Comparison of ENCODE assay signal across 19 cellular contexts in genomic region chr16:14458576-14458975, GRCh38.
"Had no signal": no experiment of that assay in that cellular context is flagged by ENCODE, and none has a peak within 500 bp of the region (broad histone marks: within the 10 kb centered on the region; RNA-seq: fewer than 3 reads in every experiment).

No MANE protein-coding gene starts in this region.

- DNase-seq: activated CD4-positive, alpha-beta T cell treated with anti-CD3 and anti-CD28 coated beads for 36 hours; activated CD8-positive, alpha-beta T cell treated with anti-CD3 and anti-CD28 coated beads for 36 hours; activated naive CD4-positive, alpha-beta T cell treated with Interleukin-2 at 50 U/mL for 16 hours; activated naive CD8-positive, alpha-beta T cell treated with anti-CD3 and anti-CD28 coated beads, Interleukin-2, amount 10 ng/mL, durations not matched to agents 7 days and 5 days; activated T-cell treated with anti-CD3 and anti-CD28 coated beads, Interleukin-2, amount 50 U/mL, for 1 hour; amygdala; body of pancreas; caudate nucleus; dorsolateral prefrontal cortex; foreskin fibroblast; glutamatergic neuron; hippocampal formation; left ventricle myocardium superior; mucosa of descending colon; naive B cell; pancreas; stimulated activated naive B cell treated with anti-CD40 and anti-IgM and Interleukin-4, amounts not matched to agents 10 μg/mL and 1 μg/mL and 100 μg/mL, for 72 hours had no signal

- H3K4me3 ChIP-seq: body of pancreas, dorsolateral prefrontal cortex, mucosa of descending colon, pancreas had no signal

- H3K27ac Mint-ChIP-seq: activated CD4-positive, alpha-beta T cell treated with anti-CD3 and anti-CD28 coated beads for 36 hours; activated CD8-positive, alpha-beta T cell treated with anti-CD3 and anti-CD28 coated beads for 36 hours; activated naive CD8-positive, alpha-beta T cell treated with anti-CD3 and anti-CD28 coated beads, Interleukin-2, amount 10 ng/mL, durations not matched to agents 7 days and 5 days; activated T-helper 2 cell treated with anti-CD3 and anti-CD28 coated beads, Interferon-gamma antibody, Interleukin-2, Interleukin-4, amounts not matched to agents 10 μg/mL and 5 μg/mL and 100 μg/mL, durations not matched to agents 14 hours and 24 hours and 36 hours; stimulated activated naive B cell treated with anti-CD40 and anti-IgM and Interleukin-4, amounts not matched to agents 10 μg/mL and 1 μg/mL and 100 μg/mL, for 72 hours had no signal

- H3K4me1 ChIP-seq: body of pancreas, pancreas had no signal

- H3K36me3 ChIP-seq: pancreas had no signal

- H3K27me3 Mint-ChIP-seq: activated CD4-positive, alpha-beta T cell treated with anti-CD3 and anti-CD28 coated beads for 36 hours; activated CD8-positive, alpha-beta T cell treated with anti-CD3 and anti-CD28 coated beads for 36 hours; activated naive CD8-positive, alpha-beta T cell treated with anti-CD3 and anti-CD28 coated beads, Interleukin-2, amount 10 ng/mL, durations not matched to agents 7 days and 5 days; naive B cell; stimulated activated naive B cell treated with anti-CD40 and anti-IgM and Interleukin-4, amounts not matched to agents 10 μg/mL and 1 μg/mL and 100 μg/mL, for 72 hours had no signal

- H3K9me3 ChIP-seq: body of pancreas, mucosa of descending colon, pancreas had no signal

- ATAC-seq: activated CD4-positive, alpha-beta T cell treated with anti-CD3 and anti-CD28 coated beads for 36 hours; activated CD8-positive, alpha-beta T cell treated with anti-CD3 and anti-CD28 coated beads for 36 hours; body of pancreas; left ventricle myocardium superior; mucosa of descending colon; pancreas; stimulated activated naive B cell treated with anti-CD40 and anti-IgM and Interleukin-4, amounts not matched to agents 10 μg/mL and 1 μg/mL and 100 μg/mL, for 72 hours had no signal

- H3K27me3 ChIP-seq: body of pancreas, dorsolateral prefrontal cortex, pancreas had no signal

- H3K27ac ChIP-seq: body of pancreas, dorsolateral prefrontal cortex, epithelial cell of prostate, pancreas had no signal

- H3K4me3 Mint-ChIP-seq: activated CD4-positive, alpha-beta T cell treated with anti-CD3 and anti-CD28 coated beads for 36 hours; activated CD8-positive, alpha-beta T cell treated with anti-CD3 and anti-CD28 coated beads for 36 hours; activated naive CD8-positive, alpha-beta T cell treated with anti-CD3 and anti-CD28 coated beads, Interleukin-2, amount 10 ng/mL, durations not matched to agents 7 days and 5 days; naive B cell; stimulated activated naive B cell treated with anti-CD40 and anti-IgM and Interleukin-4, amounts not matched to agents 10 μg/mL and 1 μg/mL and 100 μg/mL, for 72 hours had no signal

- H3K9me3 Mint-ChIP-seq: activated CD8-positive, alpha-beta T cell treated with anti-CD3 and anti-CD28 coated beads for 36 hours had no signal
